ENCODE assay signal across 10 cellular contexts in the genomic region with DNA sequence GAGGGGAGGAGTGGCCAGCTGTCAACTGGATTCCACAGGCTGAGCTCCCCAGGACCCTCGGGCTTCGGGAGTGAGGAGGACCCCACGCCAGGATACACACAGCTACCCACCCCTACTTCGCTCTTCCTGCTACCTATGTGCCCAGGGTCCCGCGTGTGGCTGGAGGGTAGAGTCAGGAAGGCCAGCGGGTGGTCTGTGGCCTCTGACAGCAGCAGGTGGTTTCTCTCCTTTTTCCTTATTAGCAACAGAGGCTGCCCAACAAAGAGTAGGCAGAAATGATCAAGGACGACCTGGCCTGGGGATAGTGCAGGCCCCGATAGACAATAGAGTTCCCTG. TPM values are rescaled to one million over a fixed set of nuclear protein-coding genes. Genes with fewer than 3 reads are reported as not detected.
DNase-seq lines count a peak whose midpoint lies in the region; ATAC-seq and TF ChIP-seq lines count a peak whose summit lies in the region.
"Had no signal": no experiment of that assay in that cellular context is flagged by ENCODE, and none has a peak within 500 bp of the region (broad histone marks: within the 10 kb centered on the region; RNA-seq: fewer than 3 reads in every experiment).

No MANE protein-coding gene starts in this region.

- no peaks in the 10 kb centered on the region for H3K9me3 Mint-ChIP-seq in Calu3 (ENCODE audit: low read depth, unreplicated experiment)

- H3K4me1 ChIP-seq in sigmoid colon = peaks cover 0 to 56% (median 40%) of the 10 kb centered on the region in 4 donors

- intact Hi-C loops in Calu3 (cut with micrococcal nuclease; ENCODE audit: unreplicated experiment) = no loop called here
- intact Hi-C loops in sigmoid colon (cut with DNase I) = loop anchor here (2.0 to 5.0 kb wide), 3 partner anchors 81 to 464 kb away; no protein-coding TSS in a partner anchor

- CTCF ChIA-PET in Calu3 (lab: Charles Lee) = interaction anchor here (1.2 to 1.8 kb wide), 2 partner anchors 233 to 473 kb away, joined by 3 to 4 read pairs; no protein-coding TSS in a partner anchor
- CTCF ChIA-PET in RWPE1 (lab: Yijun Ruan, JAX) = interaction anchor here (0.6 to 3.1 kb wide), 6 partner anchors 73 to 466 kb away, joined by 3 to 16 read pairs (median 4); no protein-coding TSS in a partner anchor

- peak overlapping the region; percentile 67 for H3K27ac ChIP-seq in RWPE1
- peak overlapping the region; percentile 86 to 93 (median 88) for H3K27ac ChIP-seq in sigmoid colon

- H3K36me3 Mint-ChIP-seq in Calu3 (ENCODE audit: insufficient read depth, unreplicated experiment) = peaks cover 6% of the 10 kb centered on the region

- WGBS in sigmoid colon, 2 donors = 17 to 28% methylated on average over 9 of the region's 9 CpGs

- POLR2A ChIA-PET in RWPE1 (lab: Yijun Ruan, JAX; ENCODE audit: low non-redundant PET) = no interaction called here

- H3K4me3 Mint-ChIP-seq in Calu3 (ENCODE audit: low read depth, unreplicated experiment) = peak overlapping the region; percentile 76

- no peaks in the 10 kb centered on the region for H3K9me3 ChIP-seq in sigmoid colon

- no peaks in the 10 kb centered on the region for H3K36me3 ChIP-seq in sigmoid colon

- no peak for ATAC-seq in GM19452 (IDR thresholded peaks at IDR 0.05; ENCODE audit: unreplicated experiment)

- H3K27ac Mint-ChIP-seq in Calu3 (ENCODE audit: unreplicated experiment) = no peak overlapping the region

- H3K27me3 Mint-ChIP-seq in Calu3 (ENCODE audit: unreplicated experiment) = peaks cover 77% of the 10 kb centered on the region

- TF ChIP-seq CTCF in Calu3 (IDR thresholded peaks at IDR 0.05; ENCODE audit: unreplicated experiment) = no peak
- no peak for TF ChIP-seq CTCF in RWPE1 (conservative IDR thresholded peaks at IDR 0.05; ENCODE audit: low read depth)
- TF ChIP-seq CTCF in fibroblast of the aortic adventitia (IDR thresholded peaks at IDR 0.05; ENCODE audit: insufficient read depth, low read length) = no peak
- no peak for TF ChIP-seq CTCF in sigmoid colon (IDR thresholded peaks at IDR 0.05)

- H3K4me1 Mint-ChIP-seq in Calu3 (ENCODE audit: low read depth, unreplicated experiment) = peaks cover 5% of the 10 kb centered on the region

- peaks cover 0 to 10% (median 0%) of the 10 kb centered on the region in 3 donors for H3K27me3 ChIP-seq in sigmoid colon

- peak overlapping the region; percentile 80 for H3K4me3 ChIP-seq in fibroblast of the aortic adventitia (ENCODE audit: low read depth, low read length)
- peak overlapping the region; percentile 50 to 76 (median 74) for H3K4me3 ChIP-seq in sigmoid colon

- no peak for TF ChIP-seq POLR2A in sigmoid colon (IDR thresholded peaks at IDR 0.05)

- no TSS peak for BruUV-seq in Calu3 (replicated peaks; lab: Mats Ljungman, UMichigan)

- DNase-seq in Calu3 (no peak), RWPE1 (ENCODE audit: low spot score) (no peak), fibroblast of the aortic adventitia (ENCODE audit: low read depth) (no peak), sigmoid colon (no peak), iPS-NIHi11 (ENCODE audit: low spot score) (no peak), foreskin melanocyte (no peak)
- DNase-seq in stimulated activated CD4-positive, alpha-beta T cell treated with anti-CD3 and anti-CD28 coated beads, Interleukin-2, amount 100 ng/mL, for 24 hours = no peak
- DNase-seq: KG1 had no signal

- TF ChIP-seq EP300 in sigmoid colon (IDR thresholded peaks at IDR 0.05) = no peak

RNA-seq across cellular contexts. Expression of a gene that starts 1.1 kb away (rescaled TPM):
- total RNA-seq in Calu3 (2022) (0.45 and 0.59 TPM in 2 replicates), fibroblast of the aortic adventitia (ENCODE audit: low replicate concordance) (40.1 and 106 TPM in 2 replicates), sigmoid colon (100 to 1,000 TPM; 256 to 427 (median 312) TPM)
- 10 to 100 TPM; 15.3 to 25.3 (median 16.8) TPM for polyA plus RNA-seq in sigmoid colon
- total RNA-seq: SK-MEL-5 had no signal

Comparison
In these comparisons a context has a peak if more than half of its experiments do, and no peak if none do; other contexts are left out.
1. RNA of a gene that starts 1.1 kb away (total RNA-seq): 256 to 427 TPM in sigmoid colon and 40.1 to 106 TPM in fibroblast of the aortic adventitia; 0.45 to 0.59 TPM in Calu3; every median in the first group is over 10 times any median in the second.